ENCODE assay signal across 8 cellular contexts in the genomic region with DNA sequence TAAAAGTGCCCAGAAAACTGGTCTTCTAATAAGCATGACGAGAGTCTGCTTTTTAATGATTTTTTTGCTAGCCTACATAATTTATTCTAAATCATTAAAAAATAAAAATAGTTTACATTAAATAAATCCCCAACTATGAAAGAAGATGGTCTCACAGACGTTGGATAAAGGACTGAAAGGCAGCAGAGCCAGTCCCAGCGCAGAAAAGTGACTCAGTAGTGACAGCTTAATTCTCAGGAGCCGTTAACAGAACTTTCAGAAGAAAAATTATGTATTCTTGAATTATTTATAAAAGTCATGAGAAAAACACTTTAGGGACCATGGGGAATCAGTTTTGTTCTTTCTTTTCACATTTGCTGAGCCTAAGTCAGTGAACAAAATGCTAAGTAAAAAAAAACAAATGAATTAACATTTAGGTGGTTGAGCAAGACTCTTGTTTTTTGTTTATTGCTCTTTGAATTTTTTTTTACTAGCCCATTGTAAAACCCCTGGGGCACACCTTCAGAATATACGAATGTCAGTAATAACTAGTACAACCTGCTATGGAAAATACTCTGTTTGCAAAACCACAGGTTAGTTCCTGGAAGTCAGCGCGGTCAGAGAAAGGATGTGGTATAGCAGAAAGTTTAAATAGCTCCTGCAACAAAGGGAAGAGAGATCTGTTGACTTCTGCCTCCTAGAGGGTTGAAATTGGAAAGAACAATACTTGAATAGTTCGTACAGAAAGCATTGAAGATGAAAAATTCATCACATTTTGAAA. TPM values are rescaled to one million over a fixed set of nuclear protein-coding genes. Genes with fewer than 3 reads are reported as not detected.
DNase-seq lines count a peak whose midpoint lies in the region; ATAC-seq and TF ChIP-seq lines count a peak whose summit lies in the region.

No MANE protein-coding gene starts in this region.

- H3K27me3 ChIP-seq in Loucy (ENCODE audit: insufficient read depth, low read length, poor library complexity, severe bottlenecking), result no peaks in the 10 kb centered on the region

- no peaks in the 10 kb centered on the region for H3F3A ChIP-seq in Loucy (ENCODE audit: low read depth)

- peaks cover 8% of the 10 kb centered on the region for H3K36me3 Mint-ChIP-seq in activated T-helper 1 cell treated with anti-CD3 and anti-CD28 coated beads, Interleukin-12 subunit alpha, Interleukin-12 subunit beta, Interleukin-2, Interleukin-4 antibody, amounts not matched to agents 30 ng/mL and 10 ng/mL and 1 ng/mL, durations not matched to agents 14 hours and 24 hours and 36 hours (ENCODE audit: low read depth)
- H3K36me3 Mint-ChIP-seq in glutamatergic neuron (ENCODE audit: unreplicated experiment), result no peaks in the 10 kb centered on the region

- no peaks in the 10 kb centered on the region for H3K9me3 Mint-ChIP-seq in activated T-helper 1 cell treated with anti-CD3 and anti-CD28 coated beads, Interleukin-12 subunit alpha, Interleukin-12 subunit beta, Interleukin-2, Interleukin-4 antibody, amounts not matched to agents 30 ng/mL and 10 ng/mL and 1 ng/mL, durations not matched to agents 14 hours and 24 hours and 36 hours
- H3K9me3 Mint-ChIP-seq in glutamatergic neuron (ENCODE audit: unreplicated experiment), result no peaks in the 10 kb centered on the region

- H3K4me3 Mint-ChIP-seq in activated T-helper 1 cell treated with anti-CD3 and anti-CD28 coated beads, Interleukin-12 subunit alpha, Interleukin-12 subunit beta, Interleukin-2, Interleukin-4 antibody, amounts not matched to agents 30 ng/mL and 10 ng/mL and 1 ng/mL, durations not matched to agents 14 hours and 24 hours and 36 hours, result peak overlapping the region; percentile 88
- H3K4me3 Mint-ChIP-seq in glutamatergic neuron (ENCODE audit: unreplicated experiment), result no peak overlapping the region

- H3K79me2 ChIP-seq in Loucy (ENCODE audit: insufficient read depth, low read length), result no peaks in the 10 kb centered on the region

- peak overlapping the region; percentile 58 for H3K4me3 ChIP-seq in Loucy (ENCODE audit: low read length, poor library complexity, severe bottlenecking)

- H3K4me1 Mint-ChIP-seq in activated T-helper 1 cell treated with anti-CD3 and anti-CD28 coated beads, Interleukin-12 subunit alpha, Interleukin-12 subunit beta, Interleukin-2, Interleukin-4 antibody, amounts not matched to agents 30 ng/mL and 10 ng/mL and 1 ng/mL, durations not matched to agents 14 hours and 24 hours and 36 hours (ENCODE audit: low read depth), result peaks cover 31% of the 10 kb centered on the region
- H3K4me1 Mint-ChIP-seq in glutamatergic neuron (ENCODE audit: low read depth, unreplicated experiment), result peaks cover 8% of the 10 kb centered on the region

- peak; percentile 49 for TF ChIP-seq CTCF in Loucy (conservative IDR thresholded peaks at IDR 0.05; ENCODE audit: low read length)
- TF ChIP-seq CTCF in glutamatergic neuron (IDR thresholded peaks at IDR 0.05; ENCODE audit: partially characterized antibody, unreplicated experiment), result no peak

- no peaks in the 10 kb centered on the region for H4K20me1 ChIP-seq in Loucy (ENCODE audit: insufficient read depth, low read length, poor library complexity, severe bottlenecking)

- peak; percentile 75 for ATAC-seq in GM21515 (IDR thresholded peaks at IDR 0.05; ENCODE audit: unreplicated experiment)

- no peak overlapping the region for H2AFZ ChIP-seq in Loucy (ENCODE audit: low read length)

- no peaks in the 10 kb centered on the region for H3K9me2 ChIP-seq in Loucy (replicated peaks; ENCODE audit: low read depth, low read length)

- H3K4me1 ChIP-seq in Loucy (ENCODE audit: insufficient read depth, low read length, poor library complexity, severe bottlenecking), result peaks cover 21% of the 10 kb centered on the region

- H3K36me3 ChIP-seq in Loucy (ENCODE audit: insufficient read depth, low read length), result no peaks in the 10 kb centered on the region

- peak overlapping the region; percentile 82 for H3K27ac Mint-ChIP-seq in activated T-helper 1 cell treated with anti-CD3 and anti-CD28 coated beads, Interleukin-12 subunit alpha, Interleukin-12 subunit beta, Interleukin-2, Interleukin-4 antibody, amounts not matched to agents 30 ng/mL and 10 ng/mL and 1 ng/mL, durations not matched to agents 14 hours and 24 hours and 36 hours
- no peak overlapping the region for H3K27ac Mint-ChIP-seq in glutamatergic neuron (ENCODE audit: unreplicated experiment)

- no peaks in the 10 kb centered on the region for H3K9me3 ChIP-seq in Loucy (ENCODE audit: insufficient read depth, low read depth, low read length)

- H3K9ac ChIP-seq in Loucy (ENCODE audit: low read depth, low read length, poor library complexity, severe bottlenecking), result peak overlapping the region; percentile 36

- DNase-seq in AML-193 (lab: John Stamatoyannopoulos, UW) (peak; percentile 39 to 52), NCI-H2227 treated with DMSO at 0.1 percent for 48 hours (lab: John Stamatoyannopoulos, UW) (no peak), glutamatergic neuron (no peak), islet precursor cell (no peak)
- DNase-seq in activated T-helper 1 cell treated with anti-CD3 and anti-CD28 coated beads, Interleukin-12 subunit alpha, Interleukin-12 subunit beta, Interleukin-2, Interleukin-4 antibody, amounts not matched to agents 30 ng/mL and 10 ng/mL and 1 ng/mL, durations not matched to agents 14 hours and 24 hours and 36 hours (ENCODE audit: low spot score), result peak; percentile 73
- DNase-seq in stimulated activated CD4-positive, alpha-beta T cell treated with anti-CD3 and anti-CD28 coated beads, Interleukin-4, amount 100 ng/mL, for 24 hours, result peak; percentile 50

- intact Hi-C loops in activated T-helper 1 cell treated with anti-CD3 and anti-CD28 coated beads, Interleukin-12 subunit alpha, Interleukin-12 subunit beta, Interleukin-2, Interleukin-4 antibody, amounts not matched to agents 30 ng/mL and 10 ng/mL and 1 ng/mL, durations not matched to agents 14 hours and 24 hours and 36 hours (cut with micrococcal nuclease), result loop anchor here (1.0 to 10.0 kb wide), 7 partner anchors 14 to 1699 kb away; a partner anchor contains a TSS

- peaks cover 4% of the 10 kb centered on the region for H3K27me3 Mint-ChIP-seq in activated T-helper 1 cell treated with anti-CD3 and anti-CD28 coated beads, Interleukin-12 subunit alpha, Interleukin-12 subunit beta, Interleukin-2, Interleukin-4 antibody, amounts not matched to agents 30 ng/mL and 10 ng/mL and 1 ng/mL, durations not matched to agents 14 hours and 24 hours and 36 hours (ENCODE audit: insufficient read depth)
- no peaks in the 10 kb centered on the region for H3K27me3 Mint-ChIP-seq in glutamatergic neuron (ENCODE audit: unreplicated experiment)

- peak overlapping the region; percentile 71 for H3K4me2 ChIP-seq in Loucy (ENCODE audit: low read depth, low read length, poor library complexity, severe bottlenecking)

RNA-seq across cellular contexts. Expression of a gene that starts 50.4 kb away (rescaled TPM):
- not detected in 2 replicates for total RNA-seq in activated T-helper 1 cell treated with anti-CD3 and anti-CD28 coated beads, Interleukin-12 subunit alpha, Interleukin-12 subunit beta, Interleukin-2, Interleukin-4 antibody, amounts not matched to agents 30 ng/mL and 10 ng/mL and 1 ng/mL, durations not matched to agents 14 hours and 24 hours and 36 hours
- 0.69 TPM for total RNA-seq in glutamatergic neuron (ENCODE audit: unreplicated experiment)

Comparison
In these comparisons a context has a peak if more than half of its experiments do, and no peak if none do; other contexts are left out.
1. DNase-seq: peak in AML-193 (2 of 2), activated T-helper 1 cell treated with anti-CD3 and anti-CD28 coated beads, Interleukin-12 subunit alpha, Interleukin-12 subunit beta, Interleukin-2, Interleukin-4 antibody, amounts not matched to agents 30 ng/mL and 10 ng/mL and 1 ng/mL, durations not matched to agents 14 hours and 24 hours and 36 hours (single experiment) and stimulated activated CD4-positive, alpha-beta T cell treated with anti-CD3 and anti-CD28 coated beads, Interleukin-4, amount 100 ng/mL, for 24 hours (single experiment); none in NCI-H2227 treated with DMSO at 0.1 percent for 48 hours (single experiment), glutamatergic neuron (single experiment) and islet precursor cell (single experiment).